Comparison of ENCODE assay signal across 8 cellular contexts in genomic region chr1:6491076-6491449, GRCh38. TPM values are rescaled to one million over a fixed set of nuclear protein-coding genes. Genes with fewer than 3 reads are reported as not detected.
A peak's percentile ranks its signal among the peaks of the same experiment; 100 is the strongest.
DNase-seq lines count a peak whose midpoint lies in the region; ATAC-seq, FAIRE-seq and TF ChIP-seq lines count a peak whose summit lies in the region.

No MANE protein-coding gene starts in this region.

- 23% methylated on average over 6 of the region's 6 CpGs; no CpG with 5 or more reads in 1 of the 2 experiments for WGBS in H1 (ENCODE audit: extremely low coverage in 1 of 2, insufficient coverage in 1 of 2, insufficient read length in 1 of 2, insufficient replicate concordance in 2 of 2, low coverage in 1 of 2, low lambda C conversion rate in 2 of 2, missing lambda C conversion rate in 1 of 2), 2 experiments

- H3K27ac Mint-ChIP-seq in CD4-positive, CD25-positive, alpha-beta regulatory T cell, result peak overlapping the region; percentile 86 to 93 (median 89)

- H3K14ac ChIP-seq in H1 (ENCODE audit: insufficient read length), result no peak overlapping the region

- H3K23ac ChIP-seq in H1 (ENCODE audit: insufficient read length), result no peak overlapping the region

- no peak for FAIRE-seq in H1 (lab: Jason Lieb, UNC)

- no peaks in the 10 kb centered on the region for H3K9me3 ChIP-seq in CD4-positive, CD25-positive, alpha-beta regulatory T cell (ENCODE audit: control insufficient read depth in 2 of 2, low read length in 2 of 2)
- no peaks in the 10 kb centered on the region for H3K9me3 ChIP-seq in OCI-LY3 (ENCODE audit: insufficient read depth, low read length)
- H3K9me3 ChIP-seq in H1 (ENCODE audit: insufficient read depth in 2 of 2, low read depth in 1 of 2, low read length in 1 of 2), result no peaks in the 10 kb centered on the region
- no peaks in the 10 kb centered on the region for H3K9me3 ChIP-seq in neural cell (ENCODE audit: low read length)

- 0 out of 2 replicates have a peak overlapping the region, but pooled peaks have one; percentile 40 for H2BK12ac ChIP-seq in H1 (ENCODE audit: low read depth, low read length)

- H2AK5ac ChIP-seq in H1 (ENCODE audit: low read depth, low read length), result peak overlapping the region; percentile 83; the same call in 1 of the 2 replicates

- no peak overlapping the region; the same call in 1 of the 2 replicates for H2BK20ac ChIP-seq in H1 (ENCODE audit: low read length)

- H3K9ac ChIP-seq in OCI-LY3 (ENCODE audit: low read length), result peak overlapping the region; percentile 98
- no peak overlapping the region for H3K9ac ChIP-seq in H1 (replicated peaks in 1 of 4; ENCODE audit: extremely low read depth in 1 of 4, low read depth in 3 of 4, low read length in 3 of 4)
- H3K9ac ChIP-seq in neural cell (ENCODE audit: low read length), result peak overlapping the region; percentile 53

- H3K4me1 Mint-ChIP-seq in CD4-positive, CD25-positive, alpha-beta regulatory T cell, result peaks cover 0 to 48% (median 26%) of the 10 kb centered on the region in 4 donors

- H3K79me2 ChIP-seq in OCI-LY3 (ENCODE audit: low read length) (no peaks in the 10 kb centered on the region), H1 (ENCODE audit: control insufficient read depth in 1 of 2, insufficient read depth in 2 of 2, low read length in 2 of 2) (no peaks in the 10 kb centered on the region), neural cell (replicated peaks; ENCODE audit: insufficient read depth, low read length) (no peaks in the 10 kb centered on the region)

- POLR2A ChIA-PET in H1 (lab: Charles Lee; ENCODE audit: partially characterized antibody), result interaction anchor here (0.6 to 1.6 kb wide), 10 partner anchors 11 to 119 kb away, joined by 3 to 8 read pairs (median 4); no protein-coding TSS in a partner anchor

- no peaks in the 10 kb centered on the region for H3K36me3 Mint-ChIP-seq in CD4-positive, CD25-positive, alpha-beta regulatory T cell

- H3K56ac ChIP-seq in H1 (replicated peaks; ENCODE audit: insufficient read length, low read depth, low read length), result no peak overlapping the region

- H3K4me3 Mint-ChIP-seq in CD4-positive, CD25-positive, alpha-beta regulatory T cell, result peak overlapping the region; percentile 81 to 90 (median 84)

- H3K23me2 ChIP-seq in H1 (ENCODE audit: low read depth, low read length), result peaks cover 11% of the 10 kb centered on the region; the same call in 1 of the 2 replicates

- 0 out of 2 replicates have a peak overlapping the region, but pooled peaks have one; percentile 48 for H2BK5ac ChIP-seq in H1 (ENCODE audit: low read depth, low read length)

- no peak for TF ChIP-seq EP300 in H1 (IDR thresholded peaks at IDR 0.05; ENCODE audit: borderline replicate concordance in 1 of 2, low read depth in 2 of 2, low read length in 2 of 2)
- no peak for TF ChIP-seq EP300 in neural cell (conservative IDR thresholded peaks at IDR 0.05; ENCODE audit: poor library complexity, severe bottlenecking)

- H3K4me3 ChIP-seq in CD4-positive, CD25-positive, alpha-beta regulatory T cell (ENCODE audit: low read depth, low read length), result peak overlapping the region; percentile 24
- H3K4me3 ChIP-seq in OCI-LY3 (ENCODE audit: low read length) (peak overlapping the region; percentile 98), H1 (ENCODE audit: extremely low read depth in 1 of 4, insufficient read depth in 2 of 4, low read depth in 3 of 4, low read length in 4 of 4) (peak overlapping the region; percentile 45 to 80 (median 68)), neural cell (ENCODE audit: low read length) (peak overlapping the region; percentile 73)

- peaks cover 19% of the 10 kb centered on the region for H3K27me3 Mint-ChIP-seq in CD4-positive, CD25-positive, alpha-beta regulatory T cell

- H3K9me3 Mint-ChIP-seq in CD4-positive, CD25-positive, alpha-beta regulatory T cell, result peaks cover 0 to 1% (median 0%) of the 10 kb centered on the region in 7 donors

- no peak overlapping the region for H3K18ac ChIP-seq in H1 (ENCODE audit: extremely low read depth, low read length)

- H4K5ac ChIP-seq in H1 (ENCODE audit: insufficient read length, low read depth, low read length), result no peak overlapping the region

- no peaks in the 10 kb centered on the region for H3F3A ChIP-seq in neural cell (ENCODE audit: insufficient read depth, low read length, poor library complexity, severe bottlenecking)

- peak overlapping the region; percentile 66 for H3K27ac ChIP-seq in CD4-positive, CD25-positive, alpha-beta regulatory T cell (ENCODE audit: insufficient read depth, low read length, poor library complexity, severe bottlenecking)
- H3K27ac ChIP-seq in OCI-LY3 (ENCODE audit: low read length) (peak overlapping the region; percentile 61), H1 (ENCODE audit: low read depth, low read length) (no peak overlapping the region), neural cell (ENCODE audit: low read length) (no peak overlapping the region)

- peaks cover 34% of the 10 kb centered on the region for H3K4me1 ChIP-seq in CD4-positive, CD25-positive, alpha-beta regulatory T cell (ENCODE audit: control insufficient read depth, insufficient read depth, low read length, poor library complexity, severe bottlenecking)
- peaks cover 15% of the 10 kb centered on the region for H3K4me1 ChIP-seq in OCI-LY3 (ENCODE audit: low read length)
- H3K4me1 ChIP-seq in H1 (replicated peaks in 1 of 4; ENCODE audit: control insufficient read depth in 3 of 4, insufficient read depth in 4 of 4, low read length in 3 of 4), result peaks cover 0 to 34% (median 19%) of the 10 kb centered on the region in 4 experiments; a peak in 6 of 7 replicates

- DNase-seq in CD4-positive, CD25-positive, alpha-beta regulatory T cell, result no peak
- DNase-seq in H1 (ENCODE audit: low read depth in 1 of 2, low spot score in 2 of 2), result no peak
- DNase-seq in left colon, result no peak
- no peak for DNase-seq in DMS53 treated with DMSO at 0.1 percent for 48 hours (lab: John Stamatoyannopoulos, UW; ENCODE audit: unreplicated experiment)
- DNase-seq in stimulated activated CD4-positive, alpha-beta T cell treated with anti-CD3 and anti-CD28 coated beads, Interleukin-1b, Interleukin-23, amount 100 ng/mL, for 48 hours, result no peak
- no peak for DNase-seq in NCI-H774 (lab: John Stamatoyannopoulos, UW)

- peak overlapping the region; percentile 52 for H4K91ac ChIP-seq in H1 (replicated peaks; ENCODE audit: insufficient read length, low read length)

- H3K36me3 ChIP-seq in CD4-positive, CD25-positive, alpha-beta regulatory T cell (ENCODE audit: control insufficient read depth, insufficient read depth, low read length), result no peaks in the 10 kb centered on the region
- H3K36me3 ChIP-seq in OCI-LY3 (replicated peaks; ENCODE audit: low read depth, low read length), result no peaks in the 10 kb centered on the region
- no peaks in the 10 kb centered on the region for H3K36me3 ChIP-seq in H1 (ENCODE audit: control insufficient read depth in 2 of 4, insufficient read depth in 4 of 4, low read length in 3 of 4)
- no peaks in the 10 kb centered on the region for H3K36me3 ChIP-seq in neural cell (ENCODE audit: insufficient read depth, low read length)

- H3K27me3 ChIP-seq in CD4-positive, CD25-positive, alpha-beta regulatory T cell (ENCODE audit: control insufficient read depth, insufficient read depth, low read length), result no peaks in the 10 kb centered on the region
- H3K27me3 ChIP-seq in OCI-LY3 (ENCODE audit: low read depth, low read length) (peaks cover 1% of the 10 kb centered on the region; the same call in 1 of the 2 replicates), H1 (replicated peaks in 1 of 4; ENCODE audit: control insufficient read depth in 3 of 4, extremely low read depth in 1 of 4, insufficient read depth in 3 of 4, low read length in 3 of 4) (peaks cover 0 to 5% (median 4%) of the 10 kb centered on the region in 4 experiments; a peak in 5 of 7 replicates), neural cell (ENCODE audit: insufficient read depth, low read depth, low read length) (peaks cover under 1% of the 10 kb centered on the region)

- no peak for ATAC-seq in CD4-positive, CD25-positive, alpha-beta regulatory T cell (ENCODE audit: low read depth in 2 of 2)
- no peak for ATAC-seq in left colon

- no peak overlapping the region; the same call in 1 of the 2 replicates for H2BK15ac ChIP-seq in H1 (ENCODE audit: low read length)

- CTCF ChIA-PET in H1 (lab: Charles Lee; ENCODE audit: partially characterized antibody), result interaction anchor here (0.6 to 12.0 kb wide), 18 partner anchors 8 to 143 kb away, joined by 3 to 168 read pairs (median 5); partner anchors contain the start of gene NOL9

- no peaks in the 10 kb centered on the region; the same call in 1 of the 2 replicates for H3K79me1 ChIP-seq in H1 (ENCODE audit: low read depth, low read length)

- H2AFZ ChIP-seq in OCI-LY3 (ENCODE audit: low read depth, low read length), result peak overlapping the region; percentile 70
- H2AFZ ChIP-seq in H1 (ENCODE audit: low read length), result no peak overlapping the region
- no peak overlapping the region for H2AFZ ChIP-seq in neural cell (ENCODE audit: low read depth, low read length)

- no peak overlapping the region for H2BK120ac ChIP-seq in H1 (replicated peaks; ENCODE audit: low read depth, low read length)

- H4K20me1 ChIP-seq in OCI-LY3 (ENCODE audit: insufficient read depth, low read length), result no peaks in the 10 kb centered on the region
- H4K20me1 ChIP-seq in H1 (replicated peaks in 1 of 2; ENCODE audit: control insufficient read depth in 1 of 2, insufficient read depth in 2 of 2, low read length in 2 of 2), result peaks cover 2 to 6% of the 10 kb centered on the region in 2 experiments
- no peaks in the 10 kb centered on the region for H4K20me1 ChIP-seq in neural cell (ENCODE audit: insufficient read depth)

- TF ChIP-seq POLR2A in H1 (IDR thresholded peaks at IDR 0.05; ENCODE audit: control extremely low read depth in 1 of 2, low read depth in 2 of 2, low read length in 2 of 2), result no peak

- intact Hi-C loops in left colon (cut with DNase I, micrococcal nuclease), result no loop called here

- H3K9me2 ChIP-seq in neural cell (ENCODE audit: insufficient read depth, low read length), result no peaks in the 10 kb centered on the region

- no peak overlapping the region; the same call in 1 of the 2 replicates for H4K8ac ChIP-seq in H1 (ENCODE audit: extremely low read depth, insufficient read depth, low read length)

- no peak overlapping the region for H3K4ac ChIP-seq in H1 (replicated peaks; ENCODE audit: insufficient read length, low read depth, low read length)

- TF ChIP-seq RAD21 in H1 (IDR thresholded peaks at IDR 0.05 in 1 of 2, conservative IDR thresholded peaks at IDR 0.05 in 1 of 2; ENCODE audit: low read depth in 2 of 2, low read length in 2 of 2) (no peak), neural cell (conservative IDR thresholded peaks at IDR 0.05) (no peak)

- peak overlapping the region; percentile 88 for H3K4me2 ChIP-seq in OCI-LY3 (ENCODE audit: low read length)
- peak overlapping the region; percentile 80 to 92 for H3K4me2 ChIP-seq in H1 (ENCODE audit: insufficient read depth in 1 of 2, low read depth in 2 of 2, low read length in 2 of 2)
- peak overlapping the region; percentile 88 for H3K4me2 ChIP-seq in neural cell (ENCODE audit: low read length)

- TF ChIP-seq CTCF in OCI-LY3 (IDR thresholded peaks at IDR 0.05; ENCODE audit: low read depth, low read length) (no peak), H1 (IDR thresholded peaks at IDR 0.05; ENCODE audit: control extremely low read depth in 1 of 3, insufficient read depth in 1 of 3, low read depth in 1 of 3, low read length in 3 of 3) (no peak), neural cell (IDR thresholded peaks at IDR 0.05; ENCODE audit: poor library complexity, severe bottlenecking) (no peak)

RNA-seq across cellular contexts. Expression of gene PLEKHG5, which starts 0.4 kb away (rescaled TPM):
- 5.0 TPM for total RNA-seq in CD4-positive, CD25-positive, alpha-beta regulatory T cell
- polyA plus RNA-seq in CD4-positive, CD25-positive, alpha-beta regulatory T cell, result 1 to 10 TPM in 1 of 4 donors, under 1 TPM in 2, not detected in 1; 0.65 to 1.0 (median 0.68) TPM
- 12.5 and 13.8 TPM in 2 replicates for total RNA-seq in H1 (2021; fragmentation: NEBNext Ultra II Directional; extraction: Animal tissue kit (Norgen Biotek cat#: 25700))
- polyA plus RNA-seq in H1 (2011; rRNA removed), result 10.4 and 16.8 TPM in 2 replicates
- 12.2 TPM for polyA plus RNA-seq in H1 (2011; cell fraction: cytosol; rRNA removed)
- 72.0 TPM for polyA plus RNA-seq in H1 (2011; cell fraction: nucleus; rRNA removed)
- polyA plus RNA-seq in H1 (2012, experiment 1 of 2), result 8.2 to 19.5 TPM (median 15.5 TPM) in 4 replicates
- 7.7 TPM for polyA plus RNA-seq in H1 (2012, experiment 2 of 2)
- polyA plus RNA-seq in H1 (2013, experiment 1 of 2), result 12.4 TPM
- polyA plus RNA-seq in H1 (2013, experiment 2 of 2), result 11.4 TPM
- 4.7 TPM in 2 replicates for polyA minus RNA-seq in H1 (2011; rRNA and poly(A)+ RNA removed)
- 6.5 TPM for polyA minus RNA-seq in H1 (2011; cell fraction: cytosol; rRNA and poly(A)+ RNA removed)
- polyA minus RNA-seq in H1 (2011; cell fraction: nucleus; rRNA and poly(A)+ RNA removed), result 14.6 TPM
- 24.0 and 28.8 TPM in 2 replicates for polyA plus RNA-seq in neural cell
- polyA minus RNA-seq in neural cell, result 24.1 and 25.4 TPM in 2 replicates
- total RNA-seq in left colon, result 10 to 100 TPM; 14.1 to 22.3 TPM

RNA-seq across cellular contexts. Expression of gene TNFRSF25, which starts 25.1 kb away (rescaled TPM):
- total RNA-seq in CD4-positive, CD25-positive, alpha-beta regulatory T cell, result 258 TPM
- 10 to 100 TPM; 23.3 to 32.8 (median 31.0) TPM for polyA plus RNA-seq in CD4-positive, CD25-positive, alpha-beta regulatory T cell
- total RNA-seq in H1 (2021; fragmentation: NEBNext Ultra II Directional; extraction: Animal tissue kit (Norgen Biotek cat#: 25700)), result 9.3 and 10.7 TPM in 2 replicates
- polyA plus RNA-seq in H1 (2011; rRNA removed) (19.5 and 26.1 TPM in 2 replicates), neural cell (52.2 and 68.5 TPM in 2 replicates)
- 20.6 TPM for polyA plus RNA-seq in H1 (2011; cell fraction: cytosol; rRNA removed)
- polyA plus RNA-seq in H1 (2011; cell fraction: nucleus; rRNA removed), result 116 TPM
- 7.8 to 20.0 TPM (median 18.8 TPM) in 4 replicates for polyA plus RNA-seq in H1 (2012, experiment 1 of 2)
- polyA plus RNA-seq in H1 (2012, experiment 2 of 2), result 8.1 TPM
- polyA plus RNA-seq in H1 (2013, experiment 1 of 2), result 11.1 TPM
- polyA plus RNA-seq in H1 (2013, experiment 2 of 2), result 9.8 TPM
- 3.1 and 3.9 TPM in 2 replicates for polyA minus RNA-seq in H1 (2011; rRNA and poly(A)+ RNA removed)
- polyA minus RNA-seq in H1 (2011; cell fraction: cytosol; rRNA and poly(A)+ RNA removed), result 4.1 TPM
- polyA minus RNA-seq in H1 (2011; cell fraction: nucleus; rRNA and poly(A)+ RNA removed), result 9.6 TPM
- polyA minus RNA-seq in neural cell, result 8.0 and 10.0 TPM in 2 replicates
- 10 to 100 TPM; 21.7 to 71.9 TPM for total RNA-seq in left colon

Comparison
In these comparisons a context has a peak if more than half of its experiments do, and no peak if none do; other contexts are left out.
1. H3K27ac ChIP-seq: peak in CD4-positive, CD25-positive, alpha-beta regulatory T cell (single experiment) and OCI-LY3 (single experiment); none in H1 (single experiment) and neural cell (single experiment).
2. H3K4me3 ChIP-seq: peak in every context shown above with its lines; median percentile 98 in OCI-LY3; 73 in neural cell; 68 in H1; 24 in CD4-positive, CD25-positive, alpha-beta regulatory T cell.
3. H3K9ac ChIP-seq: peak in OCI-LY3 (single experiment) and neural cell (single experiment); none in H1 (0 of 4).
4. Peak in every context shown above with its lines, with median percentiles within 50 percentile points of each other: H3K4me2 ChIP-seq.